In the genomic region with DNA sequence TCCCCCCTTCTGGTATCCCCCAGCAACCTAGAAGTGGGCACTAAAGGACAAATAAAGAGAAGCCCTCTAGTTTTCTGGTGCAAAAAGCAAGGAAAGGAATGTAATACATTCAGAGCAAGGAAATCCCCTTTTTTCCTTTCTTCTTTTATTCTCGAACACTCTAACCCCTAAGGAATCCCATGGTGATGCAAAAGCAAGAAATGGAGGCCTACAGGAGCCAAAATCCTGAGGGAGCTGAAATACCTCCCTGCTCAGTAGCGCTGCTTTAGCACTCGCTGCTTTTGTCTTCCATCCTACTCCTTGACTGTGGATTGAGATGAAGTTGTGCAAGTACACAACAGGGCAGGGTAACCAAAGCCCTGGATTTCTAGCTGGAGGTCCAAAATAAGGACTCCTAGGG, we compare ENCODE assay signal across 1 cellular context.
TF ChIP-seq lines count a peak whose summit lies in the region.

No MANE protein-coding gene starts in this region.

TF ChIP-seq in H1, 55 proteins besides CTCF, POLR2A, EP300 and RAD21:
- TF ChIP-seq ASH2L (IDR thresholded peaks at IDR 0.05; ENCODE audit: low read length) (no peak), NRF1 (IDR thresholded peaks at IDR 0.05; ENCODE audit: low read depth, low read length) (no peak), SIN3A (conservative IDR thresholded peaks at IDR 0.05 in 1 of 2, IDR thresholded peaks at IDR 0.05 in 1 of 2; ENCODE audit: low read depth in 1 of 2, low read length in 2 of 2) (no peak), YY1 (IDR thresholded peaks at IDR 0.05; ENCODE audit: low read depth, low read length) (0 out of 2 replicates have a peak, but pooled peaks have one; percentile 21)
- TF ChIP-seq, protein P1, sequence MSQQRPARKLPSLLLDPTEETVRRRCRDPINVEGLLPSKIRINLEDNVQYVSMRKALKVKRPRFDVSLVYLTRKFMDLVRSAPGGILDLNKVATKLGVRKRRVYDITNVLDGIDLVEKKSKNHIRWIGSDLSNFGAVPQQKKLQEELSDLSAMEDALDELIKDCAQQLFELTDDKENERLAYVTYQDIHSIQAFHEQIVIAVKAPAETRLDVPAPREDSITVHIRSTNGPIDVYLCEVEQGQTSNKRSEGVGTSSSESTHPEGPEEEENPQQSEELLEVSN (IDR thresholded peaks at IDR 0.05): no peak
